In the genomic region with DNA sequence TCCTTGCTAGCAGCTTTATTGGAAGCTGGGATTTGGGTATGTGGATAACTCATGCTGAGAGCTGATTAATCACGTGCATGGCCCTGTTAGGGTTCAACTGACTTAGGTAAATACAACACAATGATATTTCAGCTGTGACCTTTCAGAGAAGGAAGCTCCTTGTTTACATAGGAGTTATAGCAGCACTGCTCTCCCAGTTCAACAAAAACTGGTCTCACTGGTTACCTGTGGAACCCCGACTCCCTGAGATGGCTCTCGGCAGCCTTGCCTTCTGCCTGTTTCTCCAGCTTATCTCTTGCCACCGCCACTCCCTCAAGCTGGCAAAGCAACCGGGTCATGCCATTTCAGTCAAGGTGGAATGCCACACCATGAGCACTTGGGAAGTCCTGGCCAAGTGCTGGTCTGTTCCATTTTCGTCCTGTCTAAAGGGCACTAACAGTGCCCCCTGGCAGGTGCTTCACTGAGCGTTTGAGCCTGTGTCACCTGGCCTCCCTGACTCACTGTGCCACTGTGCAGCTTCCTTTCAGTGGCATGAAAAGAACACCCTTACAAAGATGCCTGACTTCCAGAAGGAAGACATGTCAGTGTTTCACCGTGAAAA, we compare ENCODE assay signal across 8 cellular contexts. TPM values are rescaled to one million over a fixed set of nuclear protein-coding genes. Genes with fewer than 3 reads are reported as not detected.
DNase-seq lines count a peak whose midpoint lies in the region; ATAC-seq and TF ChIP-seq lines count a peak whose summit lies in the region.
"Had no signal": no experiment of that assay in that cellular context is flagged by ENCODE, and none has a peak within 500 bp of the region (broad histone marks: within the 10 kb centered on the region; RNA-seq: fewer than 3 reads in every experiment).

No MANE protein-coding gene starts in this region.

- 33 to 51% methylated on average over 8 of the region's 8 CpGs for WGBS in heart right ventricle, 2 donors

- H4K20me1 ChIP-seq in PC-3 (ENCODE audit: low read length), result no peaks in the 10 kb centered on the region

- no peak overlapping the region for H3K4me3 Mint-ChIP-seq in stimulated activated memory B cell treated with anti-CD40 and anti-IgM and Interleukin-4, amounts not matched to agents 10 μg/mL and 1 μg/mL and 100 μg/mL, for 72 hours

- peak overlapping the region; percentile 14 for H3K9ac ChIP-seq in PC-3 (ENCODE audit: low read length)

- CTCF ChIA-PET in PC-3 (lab: Charles Lee), result interaction anchor here (0.5 kb wide), 1 partner anchor 15 kb away, joined by 4 read pairs; no protein-coding TSS in a partner anchor

- H3K9me3 ChIP-seq in PC-3 (ENCODE audit: low read length) (no peaks in the 10 kb centered on the region), heart right ventricle (no peaks in the 10 kb centered on the region)

- intact Hi-C loops in PC-3 (cut with micrococcal nuclease) (loop anchor here (2.0 kb wide), 1 partner anchor 21 kb away; no protein-coding TSS in a partner anchor), heart right ventricle (cut with DNase I) (no loop called here)

- no peaks in the 10 kb centered on the region for H3K36me3 ChIP-seq in PC-3 (ENCODE audit: low read depth, low read length)
- peaks cover 0 to 12% (median 0%) of the 10 kb centered on the region in 9 donors for H3K36me3 ChIP-seq in heart right ventricle

- peaks cover 18% of the 10 kb centered on the region for H3K36me3 Mint-ChIP-seq in stimulated activated memory B cell treated with anti-CD40 and anti-IgM and Interleukin-4, amounts not matched to agents 10 μg/mL and 1 μg/mL and 100 μg/mL, for 72 hours

- peak; percentile 31; the same call in 1 of the 2 replicates for TF ChIP-seq CTCF in LNCaP clone FGC (IDR thresholded peaks at IDR 0.05; ENCODE audit: control insufficient read depth, extremely low read depth, insufficient read depth)
- peak; percentile 56; the same call in 1 of the 2 replicates for TF ChIP-seq CTCF in PC-3 (conservative IDR thresholded peaks at IDR 0.05; ENCODE audit: low read depth, low read length)
- TF ChIP-seq CTCF in heart right ventricle (IDR thresholded peaks at IDR 0.05), result peak in 3 of 9 donors; percentile 34 to 38 (median 37)

- BruUV-seq in PC-3 (replicated peaks; lab: Mats Ljungman, UMichigan), result no TSS peak

- DNase-seq in LNCaP clone FGC (ENCODE audit: low read depth) (peak; percentile 99), PC-3 (peak; percentile 85), heart right ventricle (peak; percentile 49 to 68), inferior parietal cortex (ENCODE audit: extremely low spot score) (no peak)
- DNase-seq: KG1 had no signal

- POLR2A ChIA-PET in PC-3 (lab: Charles Lee; ENCODE audit: unreplicated experiment), result interaction anchor here (0.6 kb wide), 2 partner anchors 127 to 1561 kb away, joined by 3 to 5 read pairs; no protein-coding TSS in a partner anchor

- H2AFZ ChIP-seq in PC-3 (ENCODE audit: low read length), result peak overlapping the region; percentile 56

- H3K27ac ChIP-seq in PC-3 (ENCODE audit: low read length), result peak overlapping the region; percentile 72
- peak overlapping the region in 9 of 10 donors; percentile 37 to 83 (median 74) for H3K27ac ChIP-seq in heart right ventricle

- H3K9me2 ChIP-seq in PC-3 (replicated peaks; ENCODE audit: low read length), result no peaks in the 10 kb centered on the region

- H3K4me3 ChIP-seq in LNCaP clone FGC (ENCODE audit: low read depth, low read length), result peak overlapping the region; percentile 32
- peak overlapping the region; percentile 50 for H3K4me3 ChIP-seq in PC-3 (ENCODE audit: low read length)
- peak overlapping the region in 1 of 10 donors; percentile 3 for H3K4me3 ChIP-seq in heart right ventricle

- H3K27me3 ChIP-seq in PC-3 (ENCODE audit: low read length), result no peaks in the 10 kb centered on the region
- H3K27me3 ChIP-seq in heart right ventricle, result no peaks in the 10 kb centered on the region

- H3K4me1 ChIP-seq in PC-3 (ENCODE audit: insufficient read depth, low read length) (peaks cover 24% of the 10 kb centered on the region), heart right ventricle (peaks cover 8 to 34% (median 24%) of the 10 kb centered on the region in 9 donors)

- H3K9me3 Mint-ChIP-seq in stimulated activated memory B cell treated with anti-CD40 and anti-IgM and Interleukin-4, amounts not matched to agents 10 μg/mL and 1 μg/mL and 100 μg/mL, for 72 hours, result no peaks in the 10 kb centered on the region

- peaks cover 18% of the 10 kb centered on the region for H3K4me1 Mint-ChIP-seq in stimulated activated memory B cell treated with anti-CD40 and anti-IgM and Interleukin-4, amounts not matched to agents 10 μg/mL and 1 μg/mL and 100 μg/mL, for 72 hours

- H3K4me2 ChIP-seq in PC-3 (ENCODE audit: low read length), result peak overlapping the region; percentile 81

- no peaks in the 10 kb centered on the region for H3F3A ChIP-seq in PC-3 (ENCODE audit: low read length, unreplicated experiment)

- no peaks in the 10 kb centered on the region for H3K27me3 Mint-ChIP-seq in stimulated activated memory B cell treated with anti-CD40 and anti-IgM and Interleukin-4, amounts not matched to agents 10 μg/mL and 1 μg/mL and 100 μg/mL, for 72 hours

- no peaks in the 10 kb centered on the region for H3K79me2 ChIP-seq in PC-3 (ENCODE audit: low read length)

- ATAC-seq in PC-3, result peak; percentile 85
- peak; percentile 84 to 91 (median 90) for ATAC-seq in heart right ventricle
- no peak for ATAC-seq in stimulated activated memory B cell treated with anti-CD40 and anti-IgM and Interleukin-4, amounts not matched to agents 10 μg/mL and 1 μg/mL and 100 μg/mL, for 72 hours
- no peak for ATAC-seq in HG03045 (IDR thresholded peaks at IDR 0.05; ENCODE audit: unreplicated experiment)
- no peak for ATAC-seq in GM18858 (IDR thresholded peaks at IDR 0.05; ENCODE audit: unreplicated experiment)

- peak overlapping the region; percentile 35 for H3K27ac Mint-ChIP-seq in stimulated activated memory B cell treated with anti-CD40 and anti-IgM and Interleukin-4, amounts not matched to agents 10 μg/mL and 1 μg/mL and 100 μg/mL, for 72 hours

RNA-seq across cellular contexts. Expression of a gene that starts 31.6 kb away (rescaled TPM):
- total RNA-seq in PC-3 (2014; rRNA removed), result 7.0 and 8.9 TPM in 2 replicates
- 10 to 100 TPM; 11.4 to 21.2 (median 15.2) TPM for total RNA-seq in heart right ventricle
- 1 to 10 TPM; 2.3 to 6.4 TPM for polyA plus RNA-seq in heart right ventricle

RNA-seq across cellular contexts. Expression of a gene that starts 53.3 kb away (rescaled TPM):
- total RNA-seq in PC-3 (2014; rRNA removed), result 49.3 and 56.3 TPM in 2 replicates
- 1 to 10 TPM in 9 of 10 donors, under 1 TPM in 1; 0.99 to 5.8 (median 1.8) TPM for total RNA-seq in heart right ventricle
- 10 to 100 TPM in 1 of 2 donors, 1 to 10 TPM in 1; 3.7 to 10.4 TPM for polyA plus RNA-seq in heart right ventricle

Comparison
In these comparisons a context has a peak if more than half of its experiments do, and no peak if none do; other contexts are left out.
1. ATAC-seq: peak in PC-3 (single experiment) and heart right ventricle (8 of 8); none in stimulated activated memory B cell treated with anti-CD40 and anti-IgM and Interleukin-4, amounts not matched to agents 10 μg/mL and 1 μg/mL and 100 μg/mL, for 72 hours (single experiment), HG03045 (single experiment) and GM18858 (single experiment).